ENCODE assay signal across 8 cellular contexts in the genomic region with DNA sequence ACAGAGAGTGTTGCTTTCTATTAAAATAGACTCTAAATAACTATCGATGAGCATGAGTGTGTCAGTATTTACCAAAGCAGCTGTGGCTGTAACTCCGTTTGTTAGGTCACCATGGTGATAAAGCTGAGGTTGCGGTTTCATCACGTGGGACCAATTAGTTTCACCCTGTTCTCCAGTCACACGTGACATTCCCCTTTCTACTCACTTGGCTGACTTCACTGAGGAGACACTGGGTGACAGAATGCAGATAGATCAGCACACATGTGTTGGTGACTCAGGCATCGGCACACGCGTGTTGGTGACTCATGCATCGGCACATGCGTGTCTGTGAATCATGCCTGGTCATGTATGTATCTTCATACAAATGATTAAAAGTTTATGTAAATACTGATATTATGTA.
A peak's percentile ranks its signal among the peaks of the same experiment; 100 is the strongest.
DNase-seq lines count a peak whose midpoint lies in the region; ATAC-seq and TF ChIP-seq lines count a peak whose summit lies in the region.

No MANE protein-coding gene starts in this region.

- in situ Hi-C loops in HAP-1 (cut with MboI; ENCODE audit: low sequenced_read_pairs) (no loop called here), transverse colon (cut with MboI; ENCODE audit: low pct_ligation_motif_present in 1 of 4, low pct_unique_long_range_greater_than_20kb in 1 of 4, low sequenced_read_pairs in 3 of 4) (no loop called here)

- DNase-seq in AG09319 (ENCODE audit: extremely low read depth, low read depth) (peak; percentile 90), HAP-1 (ENCODE audit: low spot score in 2 of 2) (peak; percentile 10 to 34), RPMI7951 (ENCODE audit: low read depth) (peak; percentile 99), foreskin keratinocyte (peak in 1 of 2 donors; percentile 62), transverse colon (peak; percentile 57), NCI-H146 treated with DMSO at 0.1 percent for 48 hours (lab: John Stamatoyannopoulos, UW; ENCODE audit: unreplicated experiment) (no peak)
- no peak for DNase-seq in stimulated activated CD4-positive, alpha-beta T cell treated with anti-CD3 and anti-CD28 coated beads, Interleukin-2, amount 100 ng/mL, for 24 hours

- no peak for TF ChIP-seq POLR2A in transverse colon (IDR thresholded peaks at IDR 0.05)

- H3K4me3 ChIP-seq in HAP-1 (no peak overlapping the region), transverse colon (no peak overlapping the region)

- H3K36me3 ChIP-seq in HAP-1 (replicated peaks) (no peaks in the 10 kb centered on the region), transverse colon (no peaks in the 10 kb centered on the region)

- no peak overlapping the region for H3K27ac ChIP-seq in foreskin keratinocyte
- peak overlapping the region in 2 of 4 donors; percentile 0 to 29 for H3K27ac ChIP-seq in transverse colon

- 38 to 63% methylated on average over 6 to 10 of the region's 10 CpGs for WGBS in transverse colon (ENCODE audit: low coverage in 1 of 2), 2 donors

- no peaks in the 10 kb centered on the region for H3K27me3 ChIP-seq in HAP-1 (ENCODE audit: low read depth)
- no peaks in the 10 kb centered on the region for H3K27me3 ChIP-seq in foreskin keratinocyte
- no peaks in the 10 kb centered on the region for H3K27me3 ChIP-seq in transverse colon

- intact Hi-C loops in transverse colon (cut with DNase I; ENCODE audit: low total_unique reads): no loop called here

- H3K9me3 ChIP-seq in HAP-1: no peaks in the 10 kb centered on the region
- no peaks in the 10 kb centered on the region for H3K9me3 ChIP-seq in transverse colon

- ATAC-seq in foreskin keratinocyte: peak; percentile 88
- ATAC-seq in HG03460 (IDR thresholded peaks at IDR 0.05; ENCODE audit: unreplicated experiment): no peak

- H3K4me1 ChIP-seq in HAP-1 (no peaks in the 10 kb centered on the region), foreskin keratinocyte (no peaks in the 10 kb centered on the region), transverse colon (no peaks in the 10 kb centered on the region)

- no peak for TF ChIP-seq CTCF in AG09319 (IDR thresholded peaks at IDR 0.05; ENCODE audit: low read depth, low read length)
- no peak for TF ChIP-seq CTCF in foreskin keratinocyte (conservative IDR thresholded peaks at IDR 0.05)
- no peak for TF ChIP-seq CTCF in transverse colon (IDR thresholded peaks at IDR 0.05)

- peak; percentile 46 for TF ChIP-seq EP300 in transverse colon (IDR thresholded peaks at IDR 0.05; ENCODE audit: low read depth)

Comparison
In these comparisons a context has a peak if more than half of its experiments do, and no peak if none do; other contexts are left out.
1. DNase-seq: peak in AG09319 (single experiment), HAP-1 (2 of 2), RPMI7951 (single experiment) and transverse colon (single experiment); none in stimulated activated CD4-positive, alpha-beta T cell treated with anti-CD3 and anti-CD28 coated beads, Interleukin-2, amount 100 ng/mL, for 24 hours (0 of 2) and NCI-H146 treated with DMSO at 0.1 percent for 48 hours (single experiment).